Comparison of ENCODE assay signal across 1 cellular context in genomic region chr2:96503637-96504243, GRCh38.
A peak's percentile ranks its signal among the peaks of the same experiment; 100 is the strongest.
TF ChIP-seq lines count a peak whose summit lies in the region.

No MANE protein-coding gene starts in this region.

TF ChIP-seq in HepG2, 621 proteins besides CTCF, POLR2A, EP300 and RAD21:
- TF ChIP-seq, protein P1, sequence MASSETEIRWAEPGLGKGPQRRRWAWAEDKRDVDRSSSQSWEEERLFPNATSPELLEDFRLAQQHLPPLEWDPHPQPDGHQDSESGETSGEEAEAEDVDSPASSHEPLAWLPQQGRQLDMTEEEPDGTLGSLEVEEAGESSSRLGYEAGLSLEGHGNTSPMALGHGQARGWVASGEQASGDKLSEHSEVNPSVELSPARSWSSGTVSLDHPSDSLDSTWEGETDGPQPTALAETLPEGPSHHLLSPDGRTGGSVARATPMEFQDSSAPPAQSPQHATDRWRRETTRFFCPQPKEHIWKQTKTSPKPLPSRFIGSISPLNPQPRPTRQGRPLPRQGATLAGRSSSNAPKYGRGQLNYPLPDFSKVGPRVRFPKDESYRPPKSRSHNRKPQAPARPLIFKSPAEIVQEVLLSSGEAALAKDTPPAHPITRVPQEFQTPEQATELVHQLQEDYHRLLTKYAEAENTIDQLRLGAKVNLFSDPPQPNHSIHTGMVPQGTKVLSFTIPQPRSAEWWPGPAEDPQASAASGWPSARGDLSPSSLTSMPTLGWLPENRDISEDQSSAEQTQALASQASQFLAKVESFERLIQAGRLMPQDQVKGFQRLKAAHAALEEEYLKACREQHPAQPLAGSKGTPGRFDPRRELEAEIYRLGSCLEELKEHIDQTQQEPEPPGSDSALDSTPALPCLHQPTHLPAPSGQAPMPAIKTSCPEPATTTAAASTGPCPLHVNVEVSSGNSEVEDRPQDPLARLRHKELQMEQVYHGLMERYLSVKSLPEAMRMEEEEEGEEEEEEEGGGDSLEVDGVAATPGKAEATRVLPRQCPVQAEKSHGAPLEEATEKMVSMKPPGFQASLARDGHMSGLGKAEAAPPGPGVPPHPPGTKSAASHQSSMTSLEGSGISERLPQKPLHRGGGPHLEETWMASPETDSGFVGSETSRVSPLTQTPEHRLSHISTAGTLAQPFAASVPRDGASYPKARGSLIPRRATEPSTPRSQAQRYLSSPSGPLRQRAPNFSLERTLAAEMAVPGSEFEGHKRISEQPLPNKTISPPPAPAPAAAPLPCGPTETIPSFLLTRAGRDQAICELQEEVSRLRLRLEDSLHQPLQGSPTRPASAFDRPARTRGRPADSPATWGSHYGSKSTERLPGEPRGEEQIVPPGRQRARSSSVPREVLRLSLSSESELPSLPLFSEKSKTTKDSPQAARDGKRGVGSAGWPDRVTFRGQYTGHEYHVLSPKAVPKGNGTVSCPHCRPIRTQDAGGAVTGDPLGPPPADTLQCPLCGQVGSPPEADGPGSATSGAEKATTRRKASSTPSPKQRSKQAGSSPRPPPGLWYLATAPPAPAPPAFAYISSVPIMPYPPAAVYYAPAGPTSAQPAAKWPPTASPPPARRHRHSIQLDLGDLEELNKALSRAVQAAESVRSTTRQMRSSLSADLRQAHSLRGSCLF (CRISPR knock-in tag; IDR thresholded peaks at IDR 0.05; ENCODE audit: borderline replicate concordance): no peak
- TF ChIP-seq ZNF17 (CRISPR knock-in tag; IDR thresholded peaks at IDR 0.05): no peak
- no peak for TF ChIP-seq KLF6 (CRISPR knock-in tag; IDR thresholded peaks at IDR 0.05)
- no peak for TF ChIP-seq PHF21A (CRISPR knock-in tag; IDR thresholded peaks at IDR 0.05)
- TF ChIP-seq ZNF225 (CRISPR knock-in tag; IDR thresholded peaks at IDR 0.05): no peak
- TF ChIP-seq, protein P2, sequence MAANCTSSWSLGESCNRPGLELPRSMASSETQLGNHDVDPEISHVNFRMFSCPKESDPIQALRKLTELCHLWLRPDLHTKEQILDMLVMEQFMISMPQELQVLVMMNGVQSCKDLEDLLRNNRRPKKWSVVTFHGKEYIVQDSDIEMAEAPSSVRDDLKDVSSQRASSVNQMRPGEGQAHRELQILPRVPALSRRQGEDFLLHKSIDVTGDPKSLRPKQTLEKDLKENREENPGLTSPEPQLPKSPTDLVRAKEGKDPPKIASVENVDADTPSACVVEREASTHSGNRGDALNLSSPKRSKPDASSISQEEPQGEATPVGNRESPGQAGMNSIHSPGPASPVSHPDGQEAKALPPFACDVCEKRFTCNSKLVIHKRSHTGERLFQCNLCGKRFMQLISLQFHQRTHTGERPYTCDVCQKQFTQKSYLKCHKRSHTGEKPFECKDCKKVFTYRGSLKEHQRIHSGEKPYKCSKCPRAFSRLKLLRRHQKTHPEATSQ (CRISPR knock-in tag; IDR thresholded peaks at IDR 0.05; ENCODE audit: borderline replicate concordance): no peak
- no peak for TF ChIP-seq ZNF546 (CRISPR knock-in tag; conservative IDR thresholded peaks at IDR 0.05)
- no peak for TF ChIP-seq ZNF564 (CRISPR knock-in tag; IDR thresholded peaks at IDR 0.05)
- TF ChIP-seq ZBTB7A (CRISPR knock-in tag; IDR thresholded peaks at IDR 0.05): 0 out of 2 replicates have a peak, but pooled peaks have one; percentile 22
- no peak for TF ChIP-seq ZNF800 (CRISPR knock-in tag; IDR thresholded peaks at IDR 0.05)
- TF ChIP-seq DNMT3B (CRISPR knock-in tag; conservative IDR thresholded peaks at IDR 0.05): no peak
- TF ChIP-seq GABPA (IDR thresholded peaks at IDR 0.05; ENCODE audit: low read depth, low read length): no peak
- no peak for TF ChIP-seq GABPA (CRISPR knock-in tag; IDR thresholded peaks at IDR 0.05; ENCODE audit: low read depth)
- TF ChIP-seq, protein P3, sequence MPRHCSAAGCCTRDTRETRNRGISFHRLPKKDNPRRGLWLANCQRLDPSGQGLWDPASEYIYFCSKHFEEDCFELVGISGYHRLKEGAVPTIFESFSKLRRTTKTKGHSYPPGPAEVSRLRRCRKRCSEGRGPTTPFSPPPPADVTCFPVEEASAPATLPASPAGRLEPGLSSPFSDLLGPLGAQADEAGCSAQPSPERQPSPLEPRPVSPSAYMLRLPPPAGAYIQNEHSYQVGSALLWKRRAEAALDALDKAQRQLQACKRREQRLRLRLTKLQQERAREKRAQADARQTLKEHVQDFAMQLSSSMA (CRISPR knock-in tag; IDR thresholded peaks at IDR 0.05): no peak
- TF ChIP-seq, protein P4, sequence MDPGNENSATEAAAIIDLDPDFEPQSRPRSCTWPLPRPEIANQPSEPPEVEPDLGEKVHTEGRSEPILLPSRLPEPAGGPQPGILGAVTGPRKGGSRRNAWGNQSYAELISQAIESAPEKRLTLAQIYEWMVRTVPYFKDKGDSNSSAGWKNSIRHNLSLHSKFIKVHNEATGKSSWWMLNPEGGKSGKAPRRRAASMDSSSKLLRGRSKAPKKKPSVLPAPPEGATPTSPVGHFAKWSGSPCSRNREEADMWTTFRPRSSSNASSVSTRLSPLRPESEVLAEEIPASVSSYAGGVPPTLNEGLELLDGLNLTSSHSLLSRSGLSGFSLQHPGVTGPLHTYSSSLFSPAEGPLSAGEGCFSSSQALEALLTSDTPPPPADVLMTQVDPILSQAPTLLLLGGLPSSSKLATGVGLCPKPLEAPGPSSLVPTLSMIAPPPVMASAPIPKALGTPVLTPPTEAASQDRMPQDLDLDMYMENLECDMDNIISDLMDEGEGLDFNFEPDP (CRISPR knock-in tag; conservative IDR thresholded peaks at IDR 0.05): 0 out of 2 replicates have a peak, but pooled peaks have one; percentile 95
